30 cellular contexts compared by ENCODE assay signal in the genomic region with DNA sequence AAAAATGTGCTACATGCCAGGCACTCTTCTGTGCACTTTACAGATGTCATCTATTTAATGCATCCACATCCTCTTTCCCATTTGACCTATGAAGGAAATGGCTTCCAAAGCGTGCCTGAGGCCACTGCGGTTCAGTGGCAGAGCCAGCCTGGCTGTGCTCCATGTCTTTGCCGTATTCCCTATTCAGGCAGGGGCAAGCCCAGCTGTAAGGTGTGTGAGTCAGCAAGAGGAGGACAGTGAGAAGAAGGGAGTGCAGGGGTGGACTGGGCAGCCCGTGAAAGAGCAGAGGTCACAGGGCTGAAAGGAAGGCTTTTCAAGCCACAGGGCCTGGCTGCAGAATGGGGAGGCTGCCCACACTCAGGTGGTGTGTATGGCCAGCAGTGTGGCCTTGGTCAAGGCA.
DNase-seq lines count a peak whose midpoint lies in the region; ATAC-seq and TF ChIP-seq lines count a peak whose summit lies in the region.
"Had no signal": no experiment of that assay in that cellular context is flagged by ENCODE, and none has a peak within 500 bp of the region (broad histone marks: within the 10 kb centered on the region; RNA-seq: fewer than 3 reads in every experiment).

No MANE protein-coding gene starts in this region.

- no peaks in the 10 kb centered on the region for H3K9me3 ChIP-seq in breast epithelium

- no peaks in the 10 kb centered on the region for H3K4me1 ChIP-seq in breast epithelium

- intact Hi-C loops in breast epithelium (cut with DNase I; ENCODE audit: low total_unique reads), result no loop called here

- no peak for TF ChIP-seq CTCF in breast epithelium (IDR thresholded peaks at IDR 0.05)

- peak; percentile 28 for DNase-seq in activated CD8-positive, alpha-beta memory T cell treated with anti-CD3 and anti-CD28 coated beads for 24 hours
- DNase-seq in activated CD8-positive, alpha-beta memory T cell treated with anti-CD3 and anti-CD28 coated beads, Interleukin-2, amount 50 U/mL, for 48 hours, result no peak
- DNase-seq in breast epithelium (ENCODE audit: low spot score in 2 of 2) (peak; percentile 54 to 68), islet precursor cell (peak; percentile 32), NCI-H1694 treated with DMSO at 0.1 percent for 48 hours (lab: John Stamatoyannopoulos, UW) (no peak)
- DNase-seq: 8988T; activated CD4-positive, alpha-beta T cell treated with anti-CD3 and anti-CD28 coated beads for 36 hours; activated CD8-positive, alpha-beta T cell treated with anti-CD3 and anti-CD28 coated beads, Interleukin-2, amount 10 ng/mL, durations not matched to agents 7 days and 5 days; activated effector memory CD4-positive, alpha-beta T cell treated with anti-CD3 and anti-CD28 coated beads, Interleukin-2, amount 50 U/mL, for 16 hours; activated T-cell treated with anti-CD3 and anti-CD28 coated beads, Interleukin-2, amount 50 U/mL, for 1 hour; Calu3; effector CD8-positive, alpha-beta T cell; HFFc6; KBM-7; midbrain; MM.1S; naive B cell; NCI-H1417 treated with DMSO at 0.1 percent for 48 hours; NCI-H2081 treated with DMSO at 0.1 percent for 48 hours; NCI-H226; NCI-H69; occipital lobe; SIG-M5; T-helper 9 cell; trophoblast cell had no signal

- H3K36me3 ChIP-seq in breast epithelium, result no peaks in the 10 kb centered on the region

- ATAC-seq in HG03045 (IDR thresholded peaks at IDR 0.05; ENCODE audit: unreplicated experiment), result no peak
- ATAC-seq in GM21367 (IDR thresholded peaks at IDR 0.05; ENCODE audit: unreplicated experiment), result no peak
- ATAC-seq in HG03469 (IDR thresholded peaks at IDR 0.05; ENCODE audit: unreplicated experiment), result no peak
- ATAC-seq: activated CD4-positive, alpha-beta T cell treated with anti-CD3 and anti-CD28 coated beads for 36 hours; activated CD8-positive, alpha-beta T cell treated with anti-CD3 and anti-CD28 coated beads, Interleukin-2, amount 10 ng/mL, durations not matched to agents 7 days and 5 days; Panc1; stimulated activated effector memory CD8-positive, alpha-beta T cell treated with anti-CD3 and anti-CD28 coated beads, Interleukin-12 subunit alpha, Interleukin-12 subunit beta, amount 100 ng/mL, for 72 hours had no signal

- H3K4me3 ChIP-seq in breast epithelium, result no peak overlapping the region

- TF ChIP-seq POLR2A in breast epithelium (IDR thresholded peaks at IDR 0.05), result no peak

- no peaks in the 10 kb centered on the region for H3K27me3 ChIP-seq in breast epithelium

- no peak overlapping the region for H3K27ac ChIP-seq in breast epithelium

Comparison
In these comparisons a context has a peak if more than half of its experiments do, and no peak if none do; other contexts are left out.
1. DNase-seq: peak in activated CD8-positive, alpha-beta memory T cell treated with anti-CD3 and anti-CD28 coated beads for 24 hours (single experiment), breast epithelium (2 of 2) and islet precursor cell (single experiment); none in activated CD8-positive, alpha-beta memory T cell treated with anti-CD3 and anti-CD28 coated beads, Interleukin-2, amount 50 U/mL, for 48 hours (single experiment) and NCI-H1694 treated with DMSO at 0.1 percent for 48 hours (single experiment).